1 cellular context compared by ENCODE assay signal in the genomic region with DNA sequence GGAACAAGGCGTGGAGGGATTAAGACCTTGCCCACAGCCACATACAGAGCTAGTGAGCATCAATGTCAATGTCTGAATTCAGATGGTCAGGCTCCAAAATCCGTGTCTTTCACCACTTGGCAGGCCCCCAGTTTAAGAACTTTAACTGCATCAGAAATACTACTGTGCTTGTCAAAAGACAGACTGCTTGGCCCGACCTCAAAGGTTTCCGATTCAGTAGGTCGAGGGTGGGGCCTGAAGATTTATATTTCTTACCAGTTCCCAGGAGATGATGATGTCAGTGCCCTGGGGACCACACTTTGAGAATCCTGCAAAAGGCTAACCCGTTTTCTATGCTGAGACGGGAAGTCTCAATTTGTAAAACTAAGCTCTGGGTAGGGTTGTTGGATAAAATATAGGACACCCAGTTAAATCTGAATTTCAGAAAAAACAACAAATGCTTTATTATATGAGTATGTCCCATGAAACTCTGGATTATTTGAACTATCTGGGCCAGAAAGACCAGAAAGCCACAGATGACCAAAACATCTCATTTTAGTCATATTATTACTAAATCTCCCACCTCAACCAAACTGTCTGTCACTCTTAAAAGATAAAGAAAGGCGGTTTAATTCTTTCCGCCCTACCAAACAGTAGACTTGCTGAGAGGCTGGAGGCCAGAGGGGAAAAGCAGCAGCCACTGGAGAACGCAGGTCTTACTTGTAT.
A peak's percentile ranks its signal among the peaks of the same experiment; 100 is the strongest.
TF ChIP-seq lines count a peak whose summit lies in the region.

No MANE protein-coding gene starts in this region.

TF ChIP-seq in GM12878, 131 proteins besides CTCF, POLR2A, EP300 and RAD21:
- TF ChIP-seq GATAD2B (conservative IDR thresholded peaks at IDR 0.05; ENCODE audit: low read depth) (no peak), ATF7 (IDR thresholded peaks at IDR 0.05; ENCODE audit: low read depth) (peak; percentile 51; the same call in 1 of the 2 replicates), NFIC (IDR thresholded peaks at IDR 0.05; ENCODE audit: low read depth, low read length) (peak; percentile 71; the same call in 1 of the 2 replicates), NFYA (IDR thresholded peaks at IDR 0.05; ENCODE audit: borderline replicate concordance, low read depth, low read length) (no peak), RUNX3 (IDR thresholded peaks at IDR 0.05; ENCODE audit: low read length) (peak; percentile 59; the same call in 1 of the 2 replicates), NR2C2 (IDR thresholded peaks at IDR 0.05; ENCODE audit: borderline replicate concordance, control insufficient read depth, insufficient read length, low read depth) (no peak), MTA3 (IDR thresholded peaks at IDR 0.05; ENCODE audit: borderline replicate concordance, low read length) (no peak), MEF2B (IDR thresholded peaks at IDR 0.05; ENCODE audit: partially characterized antibody, poor library complexity, severe bottlenecking) (peak; percentile 86), STAT3 (IDR thresholded peaks at IDR 0.05; ENCODE audit: low read depth, low read length) (no peak), FOXM1 (IDR thresholded peaks at IDR 0.05; ENCODE audit: low read depth, low read length) (peak; percentile 34; the same call in 1 of the 2 replicates), BCL11A (IDR thresholded peaks at IDR 0.05; ENCODE audit: low read depth, low read length) (0 out of 2 replicates have a peak, but pooled peaks have one; percentile 18), TCF7 (IDR thresholded peaks at IDR 0.05; ENCODE audit: borderline replicate concordance) (0 out of 2 replicates have a peak, but pooled peaks have one; percentile 25), JUNB (IDR thresholded peaks at IDR 0.05) (peak; percentile 67)
- TF ChIP-seq, protein P1, sequence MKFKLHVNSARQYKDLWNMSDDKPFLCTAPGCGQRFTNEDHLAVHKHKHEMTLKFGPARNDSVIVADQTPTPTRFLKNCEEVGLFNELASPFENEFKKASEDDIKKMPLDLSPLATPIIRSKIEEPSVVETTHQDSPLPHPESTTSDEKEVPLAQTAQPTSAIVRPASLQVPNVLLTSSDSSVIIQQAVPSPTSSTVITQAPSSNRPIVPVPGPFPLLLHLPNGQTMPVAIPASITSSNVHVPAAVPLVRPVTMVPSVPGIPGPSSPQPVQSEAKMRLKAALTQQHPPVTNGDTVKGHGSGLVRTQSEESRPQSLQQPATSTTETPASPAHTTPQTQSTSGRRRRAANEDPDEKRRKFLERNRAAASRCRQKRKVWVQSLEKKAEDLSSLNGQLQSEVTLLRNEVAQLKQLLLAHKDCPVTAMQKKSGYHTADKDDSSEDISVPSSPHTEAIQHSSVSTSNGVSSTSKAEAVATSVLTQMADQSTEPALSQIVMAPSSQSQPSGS (IDR thresholded peaks at IDR 0.05; ENCODE audit: low read length): peak; percentile 73; the same call in 1 of the 2 replicates
- TF ChIP-seq, protein P2, sequence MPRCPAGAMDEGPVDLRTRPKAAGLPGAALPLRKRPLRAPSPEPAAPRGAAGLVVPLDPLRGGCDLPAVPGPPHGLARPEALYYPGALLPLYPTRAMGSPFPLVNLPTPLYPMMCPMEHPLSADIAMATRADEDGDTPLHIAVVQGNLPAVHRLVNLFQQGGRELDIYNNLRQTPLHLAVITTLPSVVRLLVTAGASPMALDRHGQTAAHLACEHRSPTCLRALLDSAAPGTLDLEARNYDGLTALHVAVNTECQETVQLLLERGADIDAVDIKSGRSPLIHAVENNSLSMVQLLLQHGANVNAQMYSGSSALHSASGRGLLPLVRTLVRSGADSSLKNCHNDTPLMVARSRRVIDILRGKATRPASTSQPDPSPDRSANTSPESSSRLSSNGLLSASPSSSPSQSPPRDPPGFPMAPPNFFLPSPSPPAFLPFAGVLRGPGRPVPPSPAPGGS (IDR thresholded peaks at IDR 0.05; ENCODE audit: borderline replicate concordance, insufficient read depth, low read depth, low read length, poor library complexity, severe bottlenecking): peak; percentile 32
- TF ChIP-seq, protein P3, sequence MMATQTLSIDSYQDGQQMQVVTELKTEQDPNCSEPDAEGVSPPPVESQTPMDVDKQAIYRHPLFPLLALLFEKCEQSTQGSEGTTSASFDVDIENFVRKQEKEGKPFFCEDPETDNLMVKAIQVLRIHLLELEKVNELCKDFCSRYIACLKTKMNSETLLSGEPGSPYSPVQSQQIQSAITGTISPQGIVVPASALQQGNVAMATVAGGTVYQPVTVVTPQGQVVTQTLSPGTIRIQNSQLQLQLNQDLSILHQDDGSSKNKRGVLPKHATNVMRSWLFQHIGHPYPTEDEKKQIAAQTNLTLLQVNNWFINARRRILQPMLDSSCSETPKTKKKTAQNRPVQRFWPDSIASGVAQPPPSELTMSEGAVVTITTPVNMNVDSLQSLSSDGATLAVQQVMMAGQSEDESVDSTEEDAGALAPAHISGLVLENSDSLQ (IDR thresholded peaks at IDR 0.05): 0 out of 2 replicates have a peak, but pooled peaks have one; percentile 44
TF ChIP-seq in GM12878: peak in this region for 11.
